ENCODE assay signal across 8 cellular contexts in genomic region chr6:63572733-63573139, GRCh38. TPM values are rescaled to one million over a fixed set of nuclear protein-coding genes. Genes with fewer than 3 reads are reported as not detected.
DNase-seq lines count a peak whose midpoint lies in the region; ATAC-seq, FAIRE-seq and TF ChIP-seq lines count a peak whose summit lies in the region.

No MANE protein-coding gene starts in this region.

- H3K9me3 Mint-ChIP-seq in activated CD4-positive, alpha-beta T cell treated with anti-CD3 and anti-CD28 coated beads, Interleukin-2, amount 10 ng/mL, durations not matched to agents 7 days and 5 days, result no peaks in the 10 kb centered on the region
- no peaks in the 10 kb centered on the region for H3K9me3 Mint-ChIP-seq in MCF 10A (ENCODE audit: unreplicated experiment)

- H3K36me3 ChIP-seq in HepG2 (replicated peaks in 1 of 2; ENCODE audit: control insufficient read depth in 1 of 2, insufficient read depth in 2 of 2, low read length in 2 of 2), result peaks cover 6 to 15% of the 10 kb centered on the region in 2 experiments
- H3K36me3 ChIP-seq in tibial artery, result peaks cover 14 to 18% (median 15%) of the 10 kb centered on the region in 3 donors

- intact Hi-C loops in MCF 10A (cut with micrococcal nuclease), result loop anchor here (1.0 to 5.0 kb wide), 4 partner anchors 45 to 265 kb away; no protein-coding TSS in a partner anchor
- intact Hi-C loops in HepG2 (cut with micrococcal nuclease; ENCODE audit: unreplicated experiment), result loop anchor here (1.0 kb wide), 1 partner anchor 114 kb away; no protein-coding TSS in a partner anchor
- intact Hi-C loops in tibial artery (cut with DNase I; ENCODE audit: low total_unique reads), result loop anchor here (5.0 kb wide), 1 partner anchor 65 kb away; the partner anchor contains the start of gene PHF3

- H3K27ac ChIP-seq in HepG2 (ENCODE audit: extremely low read length, insufficient read depth, low read length) (peak overlapping the region; percentile 96), tibial artery (peak overlapping the region; percentile 100)

- H3K4me1 ChIP-seq in HepG2 (ENCODE audit: insufficient read depth, low read length), result peaks cover 60% of the 10 kb centered on the region
- H3K4me1 ChIP-seq in tibial artery, result peaks cover 0 to 22% (median 9%) of the 10 kb centered on the region in 4 donors

- FAIRE-seq in HepG2 (lab: Jason Lieb, UNC), result no peak

- H3K79me2 ChIP-seq in HepG2 (ENCODE audit: insufficient read depth, low read length), result peaks cover 94% of the 10 kb centered on the region

- POLR2A ChIA-PET in activated CD4-positive, alpha-beta T cell treated with anti-CD3 and anti-CD28 coated beads, Interleukin-2, amount 10 ng/mL, durations not matched to agents 7 days and 5 days (lab: Charles Lee), result no interaction called here
- POLR2A ChIA-PET in MCF 10A (lab: Yijun Ruan, JAX) (interaction anchor here (0.6 to 2.6 kb wide), 17 partner anchors 8 to 236 kb away, joined by 3 to 73 read pairs (median 8); partner anchors contain the start of gene PHF3), HepG2 (lab: Yijun Ruan, JAX) (interaction anchor here (1.1 to 2.9 kb wide), 15 partner anchors 8 to 220 kb away, joined by 3 to 66 read pairs (median 12); partner anchors contain the start of gene PHF3)

- H3K4me3 Mint-ChIP-seq in activated CD4-positive, alpha-beta T cell treated with anti-CD3 and anti-CD28 coated beads, Interleukin-2, amount 10 ng/mL, durations not matched to agents 7 days and 5 days, result peak overlapping the region; percentile 90
- peak overlapping the region; percentile 88 for H3K4me3 Mint-ChIP-seq in MCF 10A (ENCODE audit: unreplicated experiment)

- TF ChIP-seq POLR2A in HepG2 (IDR thresholded peaks at IDR 0.05; ENCODE audit: insufficient read depth in 1 of 2, low read depth in 2 of 2, low read length in 2 of 2), result 0 out of 4 replicates have a peak, but pooled peaks of 1 of the 2 experiments have one; percentile 36

- BruUV-seq in MCF 10A (replicated peaks; lab: Mats Ljungman, UMichigan) (no TSS peak), HepG2 (replicated peaks; lab: Mats Ljungman, UMichigan) (no TSS peak)

- peaks cover 27% of the 10 kb centered on the region for H3K36me3 Mint-ChIP-seq in activated CD4-positive, alpha-beta T cell treated with anti-CD3 and anti-CD28 coated beads, Interleukin-2, amount 10 ng/mL, durations not matched to agents 7 days and 5 days (ENCODE audit: low read depth)
- peaks cover 31% of the 10 kb centered on the region for H3K36me3 Mint-ChIP-seq in MCF 10A (ENCODE audit: insufficient read depth, unreplicated experiment)

- H3K9me3 ChIP-seq in HepG2 (ENCODE audit: low read length) (no peaks in the 10 kb centered on the region), tibial artery (no peaks in the 10 kb centered on the region)

- H2AFZ ChIP-seq in HepG2 (ENCODE audit: low read length), result no peak overlapping the region

- H3K27ac Mint-ChIP-seq in activated CD4-positive, alpha-beta T cell treated with anti-CD3 and anti-CD28 coated beads, Interleukin-2, amount 10 ng/mL, durations not matched to agents 7 days and 5 days, result peak overlapping the region; percentile 98
- H3K27ac Mint-ChIP-seq in MCF 10A (ENCODE audit: low read depth, unreplicated experiment), result peak overlapping the region; percentile 96

- TF ChIP-seq RAD21 in HepG2 (CRISPR knock-in tag; IDR thresholded peaks at IDR 0.05), result no peak

- TF ChIP-seq EP300 in HepG2 (IDR thresholded peaks at IDR 0.05; ENCODE audit: low read depth in 2 of 2, low read length in 2 of 2) (no peak), HepG2 (CRISPR knock-in tag; IDR thresholded peaks at IDR 0.05; ENCODE audit: borderline replicate concordance) (no peak)

- H3K27me3 ChIP-seq in HepG2 (ENCODE audit: control insufficient read depth in 1 of 2, insufficient read depth in 2 of 2, low read length in 2 of 2) (no peaks in the 10 kb centered on the region; a peak in 1 of 5 replicates), tibial artery (no peaks in the 10 kb centered on the region)

- TF ChIP-seq CTCF in MCF 10A (IDR thresholded peaks at IDR 0.05; ENCODE audit: unreplicated experiment) (no peak), HepG2 (CRISPR knock-in tag; IDR thresholded peaks at IDR 0.05) (no peak), tibial artery (IDR thresholded peaks at IDR 0.05) (no peak)

- peak overlapping the region; percentile 78 to 95 (median 89) for H3K4me3 ChIP-seq in HepG2 (replicated peaks in 1 of 3; ENCODE audit: insufficient read depth in 1 of 3, low read depth in 2 of 3, low read length in 3 of 3)
- H3K4me3 ChIP-seq in tibial artery, result peak overlapping the region; percentile 96 to 100

- peak overlapping the region; percentile 99 for H3K9ac ChIP-seq in HepG2 (ENCODE audit: insufficient read depth, low read depth, low read length)

- no peaks in the 10 kb centered on the region for H3K27me3 Mint-ChIP-seq in activated CD4-positive, alpha-beta T cell treated with anti-CD3 and anti-CD28 coated beads, Interleukin-2, amount 10 ng/mL, durations not matched to agents 7 days and 5 days
- no peaks in the 10 kb centered on the region for H3K27me3 Mint-ChIP-seq in MCF 10A (ENCODE audit: insufficient read depth, unreplicated experiment)

- in situ Hi-C loops in HepG2 (cut with HindIII; ENCODE audit: extremely low pct_ligation_motif_present, low pct_unique_long_range_greater_than_20kb), result loop anchor here (5.0 kb wide), 3 partner anchors 55 to 220 kb away; no protein-coding TSS in a partner anchor

- peaks cover 41% of the 10 kb centered on the region for H4K20me1 ChIP-seq in HepG2 (ENCODE audit: insufficient read depth, low read length)

- H3K4me2 ChIP-seq in HepG2 (ENCODE audit: low read depth, low read length), result peak overlapping the region; percentile 73

- no peak for DNase-seq in activated CD4-positive, alpha-beta T cell treated with anti-CD3 and anti-CD28 coated beads, Interleukin-2, amount 10 ng/mL, durations not matched to agents 7 days and 5 days
- no peak for DNase-seq in activated CD4-positive, alpha-beta T cell treated with anti-CD3 and anti-CD28 coated beads for 1 hour
- DNase-seq in MCF 10A (ENCODE audit: unreplicated experiment) (no peak), HepG2 (ENCODE audit: low spot score) (no peak), tibial artery (peak in 1 of 2 donors; percentile 65), NCI-H82 treated with DMSO at 0.1 percent for 48 hours (lab: John Stamatoyannopoulos, UW; ENCODE audit: unreplicated experiment) (no peak), putamen (ENCODE audit: low spot score) (no peak)

- CTCF ChIA-PET in activated CD4-positive, alpha-beta T cell treated with anti-CD3 and anti-CD28 coated beads, Interleukin-2, amount 10 ng/mL, durations not matched to agents 7 days and 5 days (lab: Charles Lee), result interaction anchor here (1.2 to 2.3 kb wide), 3 partner anchors 11 to 88 kb away, joined by 3 to 12 read pairs (median 5); no protein-coding TSS in a partner anchor
- CTCF ChIA-PET in MCF 10A (lab: Yijun Ruan, JAX) (interaction anchor here (0.9 to 2.5 kb wide), 10 partner anchors 11 to 241 kb away, joined by 3 to 35 read pairs (median 8); no protein-coding TSS in a partner anchor), HepG2 (lab: Yijun Ruan, JAX; ENCODE audit: low intra/inter-chr PET ratio, low total read pairs) (interaction anchor here (2.3 to 2.9 kb wide), 2 partner anchors 192 to 220 kb away, joined by 8 to 32 read pairs; no protein-coding TSS in a partner anchor)

- ATAC-seq in HG03442 (IDR thresholded peaks at IDR 0.05; ENCODE audit: unreplicated experiment) (peak; percentile 0), HepG2 (peak; percentile 0; the same call in 2 of the 3 replicates)

- peaks cover 35% of the 10 kb centered on the region for H3K4me1 Mint-ChIP-seq in activated CD4-positive, alpha-beta T cell treated with anti-CD3 and anti-CD28 coated beads, Interleukin-2, amount 10 ng/mL, durations not matched to agents 7 days and 5 days
- H3K4me1 Mint-ChIP-seq in MCF 10A (ENCODE audit: insufficient read depth, unreplicated experiment), result peaks cover 8% of the 10 kb centered on the region

- 0% methylated on average over 14 of the region's 51 CpGs for WGBS in HepG2 (ENCODE audit: low lambda C conversion rate)

RNA-seq across cellular contexts. Expression of gene PTP4A1, which starts 0.5 kb away (rescaled TPM):
- 10 to 100 TPM; 53.6 to 61.7 TPM for total RNA-seq in activated CD4-positive, alpha-beta T cell treated with anti-CD3 and anti-CD28 coated beads, Interleukin-2, amount 10 ng/mL, durations not matched to agents 7 days and 5 days
- total RNA-seq in MCF 10A (2022) (239 and 382 TPM in 2 replicates), HepG2 (2016; rRNA removed; fragmentation: Illumina TruSeq; extraction: Trizol) (376 and 681 TPM in 2 replicates)
- 72.5 and 82.8 TPM in 2 replicates for total RNA-seq in HepG2 (2016; cell fraction: cytosol; rRNA removed; fragmentation: Illumina TruSeq; extraction: Trizol; ENCODE audit: low read depth)
- 381 and 654 TPM in 2 replicates for total RNA-seq in HepG2 (2016; cell fraction: insoluble cytoplasmic fraction; rRNA removed; fragmentation: Illumina TruSeq; extraction: Trizol)
- total RNA-seq in HepG2 (2016; cell fraction: membrane; rRNA removed; fragmentation: Illumina TruSeq; extraction: Trizol), result 431 TPM in 2 replicates
- 336 and 365 TPM in 2 replicates for total RNA-seq in HepG2 (2016; cell fraction: nucleus; rRNA removed; fragmentation: Illumina TruSeq; extraction: Trizol)
- polyA plus RNA-seq in HepG2 (2011; rRNA removed), result 127 and 141 TPM in 2 replicates
- polyA plus RNA-seq in HepG2 (2011; cell fraction: cytosol; rRNA removed), result 61.2 and 126 TPM in 2 replicates
- 48.0 and 68.5 TPM in 2 replicates for polyA plus RNA-seq in HepG2 (2011; cell fraction: nucleus; rRNA removed)
- polyA plus RNA-seq in HepG2 (2012), result 273 TPM in 2 replicates
- polyA plus RNA-seq in HepG2 (2016; cell fraction: cytosol; fragmentation: Illumina TruSeq; extraction: Trizol; ENCODE audit: low read depth), result 53.9 and 75.2 TPM in 2 replicates
- polyA plus RNA-seq in HepG2 (2016; cell fraction: insoluble cytoplasmic fraction; fragmentation: Illumina TruSeq; extraction: Trizol; ENCODE audit: low read depth), result 710 and 726 TPM in 2 replicates
- polyA plus RNA-seq in HepG2 (2016; cell fraction: membrane; fragmentation: Illumina TruSeq; extraction: Trizol; ENCODE audit: low read depth), result 254 and 286 TPM in 2 replicates
- 411 and 435 TPM in 2 replicates for polyA plus RNA-seq in HepG2 (2016; cell fraction: nucleus; fragmentation: Illumina TruSeq; extraction: Trizol; ENCODE audit: insufficient read depth, low read depth)
- polyA minus RNA-seq in HepG2 (2011; rRNA and poly(A)+ RNA removed; ENCODE audit: low replicate concordance), result 36.0 and 84.0 TPM in 2 replicates
- polyA minus RNA-seq in HepG2 (2011; cell fraction: cytosol; rRNA and poly(A)+ RNA removed), result 187 and 229 TPM in 2 replicates
- polyA minus RNA-seq in HepG2 (2011; cell fraction: nucleus; rRNA and poly(A)+ RNA removed), result 195 and 232 TPM in 2 replicates
